In genomic region chr17:74862108-74862901, GRCh38 we compare ENCODE assay signal across 8 cellular contexts. TPM values are rescaled to one million over a fixed set of nuclear protein-coding genes. Genes with fewer than 3 reads are reported as not detected.
DNase-seq lines count a peak whose midpoint lies in the region; ATAC-seq and TF ChIP-seq lines count a peak whose summit lies in the region.

No MANE protein-coding gene starts in this region.

- no peak overlapping the region for H3K4me3 Mint-ChIP-seq in activated naive CD4-positive, alpha-beta T cell treated with anti-CD3 and anti-CD28 coated beads, Interleukin-2, amount 10 ng/mL, durations not matched to agents 7 days and 5 days

- no peaks in the 10 kb centered on the region for H3F3A ChIP-seq in GM23248 (ENCODE audit: insufficient read depth)

- H3K4me1 Mint-ChIP-seq in activated naive CD4-positive, alpha-beta T cell treated with anti-CD3 and anti-CD28 coated beads, Interleukin-2, amount 10 ng/mL, durations not matched to agents 7 days and 5 days, result peaks cover 22% of the 10 kb centered on the region

- in situ Hi-C loops in GM23248 (cut with MboI), result loop anchor here (10.0 kb wide), 1 partner anchor 118 kb away; the partner anchor contains the start of gene NHERF1

- 44 to 48% methylated on average over 20 to 25 of the region's 25 CpGs for WGBS in GM23248 (ENCODE audit: low coverage in 1 of 2, low lambda C conversion rate in 2 of 2, missing lambda C conversion rate in 2 of 2), 2 experiments

- TF ChIP-seq CTCF in AG09319 (IDR thresholded peaks at IDR 0.05; ENCODE audit: low read depth, low read length), result peak; percentile 67
- peak; percentile 56 for TF ChIP-seq CTCF in RWPE2 (IDR thresholded peaks at IDR 0.05; ENCODE audit: poor library complexity, severe bottlenecking)
- peak; percentile 76 for TF ChIP-seq CTCF in cardiac muscle cell (IDR thresholded peaks at IDR 0.05; ENCODE audit: low read depth, low read length)
- TF ChIP-seq CTCF in retinal pigment epithelial cell (conservative IDR thresholded peaks at IDR 0.05; ENCODE audit: low read depth, low read length), result peak; percentile 84

- H3K27me3 ChIP-seq in GM23248 (replicated peaks; ENCODE audit: insufficient read depth) (peaks cover 38% of the 10 kb centered on the region), RWPE2 (ENCODE audit: insufficient read depth, poor library complexity, severe bottlenecking) (peaks cover 45% of the 10 kb centered on the region), cardiac muscle cell (peaks cover 47% of the 10 kb centered on the region)

- peaks cover 69% of the 10 kb centered on the region for H3K27me3 Mint-ChIP-seq in activated naive CD4-positive, alpha-beta T cell treated with anti-CD3 and anti-CD28 coated beads, Interleukin-2, amount 10 ng/mL, durations not matched to agents 7 days and 5 days

- H3K79me2 ChIP-seq in GM23248 (ENCODE audit: insufficient read depth), result no peaks in the 10 kb centered on the region

- no peak overlapping the region for H3K9ac ChIP-seq in GM23248

- H3K4me2 ChIP-seq in GM23248 (ENCODE audit: unreplicated experiment), result peak overlapping the region; percentile 56

- no peaks in the 10 kb centered on the region for H3K9me3 Mint-ChIP-seq in activated naive CD4-positive, alpha-beta T cell treated with anti-CD3 and anti-CD28 coated beads, Interleukin-2, amount 10 ng/mL, durations not matched to agents 7 days and 5 days

- CTCF ChIA-PET in activated naive CD4-positive, alpha-beta T cell treated with anti-CD3 and anti-CD28 coated beads, Interleukin-2, amount 10 ng/mL, durations not matched to agents 7 days and 5 days (lab: Charles Lee), result interaction anchor here (0.7 to 13.6 kb wide), 28 partner anchors 8 to 228 kb away, joined by 3 to 184 read pairs (median 4); partner anchors contain the start of gene FDXR

- ATAC-seq in RWPE2 (ENCODE audit: low read depth) (no peak), HG02678 (IDR thresholded peaks at IDR 0.05; ENCODE audit: unreplicated experiment) (no peak), GM21390 (IDR thresholded peaks at IDR 0.05; ENCODE audit: unreplicated experiment) (no peak)

- H3K9me2 ChIP-seq in GM23248 (ENCODE audit: insufficient read depth), result no peaks in the 10 kb centered on the region

- DNase-seq in AG09319 (ENCODE audit: extremely low read depth, low read depth), result peak; percentile 7
- peak; percentile 56 for DNase-seq in GM23248
- DNase-seq in RWPE2 (ENCODE audit: low spot score), result no peak
- peak; percentile 78 for DNase-seq in activated naive CD4-positive, alpha-beta T cell treated with anti-CD3 and anti-CD28 coated beads, Interleukin-2, amount 10 ng/mL, durations not matched to agents 7 days and 5 days
- DNase-seq in cardiac muscle cell (ENCODE audit: low read depth in 1 of 2, low spot score in 1 of 2), result peak; percentile 63 to 85
- DNase-seq in retinal pigment epithelial cell (ENCODE audit: low read depth), result no peak

- H3K4me3 ChIP-seq in GM23248 (no peak overlapping the region), RWPE2 (ENCODE audit: severe bottlenecking) (no peak overlapping the region), cardiac muscle cell (no peak overlapping the region), retinal pigment epithelial cell (ENCODE audit: low read length) (no peak overlapping the region)

- no peaks in the 10 kb centered on the region for H4K20me1 ChIP-seq in GM23248 (ENCODE audit: insufficient read depth)

- no peaks in the 10 kb centered on the region for H3K4me1 ChIP-seq in GM23248 (ENCODE audit: insufficient read depth)
- H3K4me1 ChIP-seq in RWPE2 (ENCODE audit: insufficient read depth, poor library complexity, severe bottlenecking), result no peaks in the 10 kb centered on the region
- H3K4me1 ChIP-seq in cardiac muscle cell (ENCODE audit: low read depth), result peaks cover 4% of the 10 kb centered on the region

- no peaks in the 10 kb centered on the region for H3K36me3 ChIP-seq in GM23248 (ENCODE audit: low read depth)
- H3K36me3 ChIP-seq in RWPE2 (ENCODE audit: low read depth), result 0 out of 2 replicates have a peak, but pooled peaks cover 3% of the 10 kb centered on the region
- no peaks in the 10 kb centered on the region for H3K36me3 ChIP-seq in cardiac muscle cell

- no peak overlapping the region for H3K27ac ChIP-seq in GM23248
- H3K27ac ChIP-seq in RWPE2 (ENCODE audit: poor library complexity, severe bottlenecking), result no peak overlapping the region
- H3K27ac ChIP-seq in cardiac muscle cell, result no peak overlapping the region

- H3K9me3 ChIP-seq in GM23248 (ENCODE audit: low read depth), result no peaks in the 10 kb centered on the region
- H3K9me3 ChIP-seq in RWPE2 (ENCODE audit: severe bottlenecking), result no peaks in the 10 kb centered on the region
- no peaks in the 10 kb centered on the region for H3K9me3 ChIP-seq in cardiac muscle cell (ENCODE audit: low read depth)

- H2AFZ ChIP-seq in GM23248, result no peak overlapping the region

- no peak overlapping the region for H3K27ac Mint-ChIP-seq in activated naive CD4-positive, alpha-beta T cell treated with anti-CD3 and anti-CD28 coated beads, Interleukin-2, amount 10 ng/mL, durations not matched to agents 7 days and 5 days

- H3K36me3 Mint-ChIP-seq in activated naive CD4-positive, alpha-beta T cell treated with anti-CD3 and anti-CD28 coated beads, Interleukin-2, amount 10 ng/mL, durations not matched to agents 7 days and 5 days, result peaks cover 19% of the 10 kb centered on the region

RNA-seq across cellular contexts. Expression of gene GRIN2C, which starts 2.6 kb away (rescaled TPM):
- not detected in 2 replicates for total RNA-seq in GM23248 (2014; rRNA removed; shearing (Covaris generic))
- polyA plus RNA-seq in GM23248 (2016; fragmentation: Nextera tagmentation; extraction: Ambion mirVana) (not detected in 2 replicates), cardiac muscle cell (0.71 and 1.1 TPM in 2 replicates)
- 0.95 and 6.1 TPM in 2 replicates for total RNA-seq in cardiac muscle cell

RNA-seq across cellular contexts. Expression of gene FDXR, which starts 10.5 kb away (rescaled TPM):
- 19.0 and 21.2 TPM in 2 replicates for total RNA-seq in GM23248 (2014; rRNA removed; shearing (Covaris generic))
- polyA plus RNA-seq in GM23248 (2016; fragmentation: Nextera tagmentation; extraction: Ambion mirVana) (14.2 and 15.3 TPM in 2 replicates), cardiac muscle cell (49.9 and 55.9 TPM in 2 replicates)
- total RNA-seq in cardiac muscle cell, result 44.6 and 44.7 TPM in 2 replicates

RNA-seq across cellular contexts. Expression of gene FADS6, which starts 31.1 kb away (rescaled TPM):
- not detected in 2 replicates for total RNA-seq in GM23248 (2014; rRNA removed; shearing (Covaris generic))
- not detected in 2 replicates for polyA plus RNA-seq in GM23248 (2016; fragmentation: Nextera tagmentation; extraction: Ambion mirVana)
- 0.83 and 0.85 TPM in 2 replicates for total RNA-seq in cardiac muscle cell
- polyA plus RNA-seq in cardiac muscle cell, result 0.76 and 1.3 TPM in 2 replicates

Comparison
In these comparisons a context has a peak if more than half of its experiments do, and no peak if none do; other contexts are left out.
1. DNase-seq: peak in AG09319 (single experiment), GM23248 (single experiment), activated naive CD4-positive, alpha-beta T cell treated with anti-CD3 and anti-CD28 coated beads, Interleukin-2, amount 10 ng/mL, durations not matched to agents 7 days and 5 days (single experiment) and cardiac muscle cell (2 of 2); none in RWPE2 (single experiment) and retinal pigment epithelial cell (single experiment).
2. Peak in every context shown above with its lines, with median percentiles within 50 percentile points of each other: CTCF ChIP-seq.